In genomic region chrX:103423955-103424640, GRCh38 we compare ENCODE assay signal across 17 cellular contexts.
"Had no signal": no experiment of that assay in that cellular context is flagged by ENCODE, and none has a peak within 500 bp of the region (broad histone marks: within the 10 kb centered on the region; RNA-seq: fewer than 3 reads in every experiment).

No MANE protein-coding gene starts in this region.

- DNase-seq: activated CD4-positive, alpha-beta memory T cell treated with anti-CD3 and anti-CD28 coated beads for 36 hours; activated CD4-positive, alpha-beta T cell treated with anti-CD3 and anti-CD28 coated beads for 36 hours; activated CD8-positive, alpha-beta memory T cell treated with anti-CD3 and anti-CD28 coated beads, Interleukin-2, amount 10 ng/mL, durations not matched to agents 7 days and 5 days; activated naive CD4-positive, alpha-beta T cell treated with anti-CD3 and anti-CD28 coated beads, Interleukin-2, amount 50 U/mL, for 16 hours; activated T-cell treated with anti-CD3 and anti-CD28 coated beads, Interleukin-2, amount 50 U/mL, for 24 hours; erythroblast; left cardiac atrium; lower lobe of right lung; sigmoid colon; spleen; stimulated activated naive CD8-positive, alpha-beta T cell treated with anti-CD3 and anti-CD28 coated beads, Interleukin-15, amount 100 ng/mL, for 72 hours; testis; upper lobe of left lung had no signal

- H3K4me3 ChIP-seq: cardiac muscle cell, gastroesophageal sphincter, hepatocyte, lower lobe of right lung, sigmoid colon, spleen, testis, upper lobe of left lung had no signal

- H3K27me3 Mint-ChIP-seq: activated CD4-positive, alpha-beta memory T cell treated with anti-CD3 and anti-CD28 coated beads for 36 hours; activated CD4-positive, alpha-beta T cell treated with anti-CD3 and anti-CD28 coated beads for 36 hours; stimulated activated naive CD8-positive, alpha-beta T cell treated with anti-CD3 and anti-CD28 coated beads, Interleukin-15, amount 100 ng/mL, for 72 hours had no signal

- H3K4me1 Mint-ChIP-seq: activated CD4-positive, alpha-beta T cell treated with anti-CD3 and anti-CD28 coated beads for 36 hours; activated CD8-positive, alpha-beta memory T cell treated with anti-CD3 and anti-CD28 coated beads, Interleukin-2, amount 10 ng/mL, durations not matched to agents 7 days and 5 days; stimulated activated naive CD8-positive, alpha-beta T cell treated with anti-CD3 and anti-CD28 coated beads, Interleukin-15, amount 100 ng/mL, for 72 hours had no signal

- ATAC-seq: activated CD4-positive, alpha-beta T cell treated with anti-CD3 and anti-CD28 coated beads for 36 hours; activated CD8-positive, alpha-beta memory T cell treated with anti-CD3 and anti-CD28 coated beads, Interleukin-2, amount 10 ng/mL, durations not matched to agents 7 days and 5 days; gastroesophageal sphincter; left cardiac atrium; lower lobe of right lung; stimulated activated naive CD8-positive, alpha-beta T cell treated with anti-CD3 and anti-CD28 coated beads, Interleukin-15, amount 100 ng/mL, for 72 hours had no signal

- H3K36me3 ChIP-seq: cardiac muscle cell, gastroesophageal sphincter, lower lobe of right lung, sigmoid colon, spleen, upper lobe of left lung had no signal

- H3K27me3 ChIP-seq: cardiac muscle cell, gastroesophageal sphincter, hepatocyte, sigmoid colon, testis, upper lobe of left lung had no signal

- H3K4me3 Mint-ChIP-seq: activated CD4-positive, alpha-beta memory T cell treated with anti-CD3 and anti-CD28 coated beads for 36 hours; activated CD4-positive, alpha-beta T cell treated with anti-CD3 and anti-CD28 coated beads for 36 hours; activated CD8-positive, alpha-beta memory T cell treated with anti-CD3 and anti-CD28 coated beads, Interleukin-2, amount 10 ng/mL, durations not matched to agents 7 days and 5 days; activated T-cell treated with anti-CD3 and anti-CD28 coated beads, Interleukin-2, amount 50 U/mL, for 24 hours; neural crest cell; stimulated activated naive CD8-positive, alpha-beta T cell treated with anti-CD3 and anti-CD28 coated beads, Interleukin-15, amount 100 ng/mL, for 72 hours had no signal

- H3K9me3 ChIP-seq: gastroesophageal sphincter, lower lobe of right lung, sigmoid colon, spleen, testis, upper lobe of left lung had no signal

- H3K4me1 ChIP-seq: gastroesophageal sphincter, lower lobe of right lung, sigmoid colon, spleen, testis, upper lobe of left lung had no signal

- H3K36me3 Mint-ChIP-seq: activated CD4-positive, alpha-beta memory T cell treated with anti-CD3 and anti-CD28 coated beads for 36 hours; activated CD8-positive, alpha-beta memory T cell treated with anti-CD3 and anti-CD28 coated beads, Interleukin-2, amount 10 ng/mL, durations not matched to agents 7 days and 5 days had no signal

- H3K27ac ChIP-seq: cardiac muscle cell, gastroesophageal sphincter, hepatocyte, lower lobe of right lung, sigmoid colon, spleen, testis, upper lobe of left lung had no signal

- H3K9me3 Mint-ChIP-seq: activated CD4-positive, alpha-beta memory T cell treated with anti-CD3 and anti-CD28 coated beads for 36 hours; activated T-cell treated with anti-CD3 and anti-CD28 coated beads, Interleukin-2, amount 50 U/mL, for 24 hours; neural crest cell; stimulated activated naive CD8-positive, alpha-beta T cell treated with anti-CD3 and anti-CD28 coated beads, Interleukin-15, amount 100 ng/mL, for 72 hours had no signal

- H3K27ac Mint-ChIP-seq: activated CD4-positive, alpha-beta memory T cell treated with anti-CD3 and anti-CD28 coated beads for 36 hours; activated CD4-positive, alpha-beta T cell treated with anti-CD3 and anti-CD28 coated beads for 36 hours; activated CD8-positive, alpha-beta memory T cell treated with anti-CD3 and anti-CD28 coated beads, Interleukin-2, amount 10 ng/mL, durations not matched to agents 7 days and 5 days; activated T-cell treated with anti-CD3 and anti-CD28 coated beads, Interleukin-2, amount 50 U/mL, for 24 hours; stimulated activated naive CD8-positive, alpha-beta T cell treated with anti-CD3 and anti-CD28 coated beads, Interleukin-15, amount 100 ng/mL, for 72 hours had no signal
